35 cellular contexts compared by ENCODE assay signal in genomic region chr16:88722784-88723506, GRCh38. TPM values are rescaled to one million over a fixed set of nuclear protein-coding genes. Genes with fewer than 3 reads are reported as not detected.
"Had no signal": no experiment of that assay in that cellular context is flagged by ENCODE, and none has a peak within 500 bp of the region (broad histone marks: within the 10 kb centered on the region; RNA-seq: fewer than 3 reads in every experiment).

No MANE protein-coding gene starts in this region.

- H3K4me3 Mint-ChIP-seq: activated naive CD4-positive, alpha-beta T cell treated with anti-CD3 and anti-CD28 coated beads for 36 hours; activated naive CD8-positive, alpha-beta T cell treated with anti-CD3 and anti-CD28 coated beads for 36 hours; activated T-helper 1 cell treated with anti-CD3 and anti-CD28 coated beads, Interleukin-12 subunit alpha, Interleukin-12 subunit beta, Interleukin-2, Interleukin-4 antibody, amounts not matched to agents 30 ng/mL and 10 ng/mL and 1 ng/mL, durations not matched to agents 14 hours and 24 hours and 36 hours; mesothelial cell of epicardium; naive B cell; nephron progenitor cell; stimulated activated naive CD8-positive, alpha-beta T cell treated with anti-CD3 and anti-CD28 coated beads, Interleukin-15, amount 100 ng/mL, for 72 hours; T-helper 2 cell treated with Interferon-gamma antibody and Interleukin-4, amounts not matched to agents 5 μg/mL and 100 μg/mL, for 36 hours had no signal

- H3K27ac ChIP-seq: adrenal gland, body of pancreas, epithelial cell of prostate, esophagus squamous epithelium, heart right ventricle, ovary, skin epidermis, upper lobe of left lung had no signal

- H3K36me3 ChIP-seq: ovary had no signal

- H3K36me3 Mint-ChIP-seq: naive B cell had no signal

- H3K9me3 Mint-ChIP-seq: activated naive CD4-positive, alpha-beta T cell treated with anti-CD3 and anti-CD28 coated beads for 36 hours; activated naive CD8-positive, alpha-beta T cell treated with anti-CD3 and anti-CD28 coated beads for 36 hours; activated T-helper 1 cell treated with anti-CD3 and anti-CD28 coated beads, Interleukin-12 subunit alpha, Interleukin-12 subunit beta, Interleukin-2, Interleukin-4 antibody, amounts not matched to agents 30 ng/mL and 10 ng/mL and 1 ng/mL, durations not matched to agents 14 hours and 24 hours and 36 hours; mesothelial cell of epicardium; naive B cell; nephron progenitor cell; stimulated activated naive CD8-positive, alpha-beta T cell treated with anti-CD3 and anti-CD28 coated beads, Interleukin-15, amount 100 ng/mL, for 72 hours; T-helper 2 cell treated with Interferon-gamma antibody and Interleukin-4, amounts not matched to agents 5 μg/mL and 100 μg/mL, for 36 hours had no signal

- H3K27me3 Mint-ChIP-seq: activated naive CD8-positive, alpha-beta T cell treated with anti-CD3 and anti-CD28 coated beads for 36 hours; naive B cell; progenitor cell of endocrine pancreas; stimulated activated naive CD8-positive, alpha-beta T cell treated with anti-CD3 and anti-CD28 coated beads, Interleukin-15, amount 100 ng/mL, for 72 hours had no signal

- H3K9me3 ChIP-seq: adrenal gland, body of pancreas, esophagus squamous epithelium, heart right ventricle, ovary, upper lobe of left lung had no signal

- FAIRE-seq: colon, endometrium had no signal

- H3K4me1 ChIP-seq: adrenal gland, body of pancreas, esophagus squamous epithelium, upper lobe of left lung had no signal

- H3K27ac Mint-ChIP-seq: activated naive CD4-positive, alpha-beta T cell treated with anti-CD3 and anti-CD28 coated beads for 36 hours; activated naive CD8-positive, alpha-beta T cell treated with anti-CD3 and anti-CD28 coated beads for 36 hours; mesothelial cell of epicardium; naive B cell; nephron progenitor cell; progenitor cell of endocrine pancreas; T-helper 2 cell treated with Interferon-gamma antibody and Interleukin-4, amounts not matched to agents 5 μg/mL and 100 μg/mL, for 36 hours had no signal

- DNase-seq: activated CD4-positive, alpha-beta T cell treated with anti-CD3 and anti-CD28 coated beads for 4 hours; activated CD4-positive, alpha-beta T cell treated with anti-CD3 and anti-CD28 coated beads, Interleukin-2, amount 50 U/mL, for 48 hours; activated CD4-positive, CD25-positive, alpha-beta regulatory T cell; activated CD8-positive, alpha-beta memory T cell treated with anti-CD3 and anti-CD28 coated beads for 24 hours; activated effector memory CD4-positive, alpha-beta T cell treated with anti-CD3 and anti-CD28 coated beads, Interleukin-2, amount 50 U/mL, for 16 hours; activated naive CD4-positive, alpha-beta T cell treated with anti-CD3 and anti-CD28 coated beads for 36 hours; activated naive CD8-positive, alpha-beta T cell treated with anti-CD3 and anti-CD28 coated beads for 36 hours; adrenal gland; aorta; body of pancreas; dermis blood vessel endothelial cell; effector CD4-positive, alpha-beta T cell; esophagus squamous epithelium; foreskin melanocyte; heart right ventricle; islet precursor cell; left cardiac atrium; mammary epithelial cell; naive B cell; nephron progenitor cell; ovary; stimulated activated CD4-positive, alpha-beta T cell treated with anti-CD3 and anti-CD28 coated beads, Interleukin-12 subunit alpha, Interleukin-12 subunit beta, amount 100 ng/mL, for 4 hours; stimulated activated CD4-positive, alpha-beta T cell treated with anti-CD3 and anti-CD28 coated beads, Interleukin-4, amount 100 ng/mL, for 1 hour; stimulated activated naive CD8-positive, alpha-beta T cell treated with anti-CD3 and anti-CD28 coated beads, Interleukin-15, amount 100 ng/mL, for 72 hours; substantia nigra had no signal

- H3K4me3 ChIP-seq: adrenal gland, body of pancreas, esophagus squamous epithelium, heart right ventricle, ovary, skin epidermis, upper lobe of left lung had no signal

- H3K4me1 Mint-ChIP-seq: activated naive CD8-positive, alpha-beta T cell treated with anti-CD3 and anti-CD28 coated beads for 36 hours; mesothelial cell of epicardium; nephron progenitor cell; stimulated activated naive CD8-positive, alpha-beta T cell treated with anti-CD3 and anti-CD28 coated beads, Interleukin-15, amount 100 ng/mL, for 72 hours had no signal

- ATAC-seq: body of pancreas; left cardiac atrium; sciatic nerve; stimulated activated naive CD8-positive, alpha-beta T cell treated with anti-CD3 and anti-CD28 coated beads, Interleukin-15, amount 100 ng/mL, for 72 hours had no signal

- H3K27me3 ChIP-seq: adrenal gland, body of pancreas, esophagus squamous epithelium, heart right ventricle, ovary, upper lobe of left lung had no signal

RNA-seq across cellular contexts. Expression of gene SNAI3, which starts 36.6 kb away (rescaled TPM):
- total RNA-seq: dermis blood vessel endothelial cell, mammary epithelial cell had no signal
